ENCODE assay signal across 8 cellular contexts in genomic region chr12:15910864-15911696, GRCh38. TPM values are rescaled to one million over a fixed set of nuclear protein-coding genes. Genes with fewer than 3 reads are reported as not detected.
DNase-seq lines count a peak whose midpoint lies in the region; ATAC-seq and TF ChIP-seq lines count a peak whose summit lies in the region.

Gene DERA (plus strand): TSS chr12:15911332. CDS start chr12:15911384, 52 bp downstream.

- DNase-seq in AML-193 (lab: John Stamatoyannopoulos, UW): peak; percentile 50 to 61
- DNase-seq in NCI-H345 (lab: John Stamatoyannopoulos, UW): peak; percentile 87
- peak; percentile 67 for DNase-seq in activated CD4-positive, alpha-beta T cell treated with anti-CD3 and anti-CD28 coated beads for 48 hours
- peak; percentile 86 for DNase-seq in coronary artery (ENCODE audit: low spot score)
- DNase-seq in left lobe of liver (ENCODE audit: low spot score): peak; percentile 89
- DNase-seq in stimulated activated CD4-positive, alpha-beta T cell treated with anti-CD3 and anti-CD28 coated beads, Interleukin-2, amount 100 ng/mL, for 4 hours (ENCODE audit: low read depth): peak; percentile 41

- H3K27ac ChIP-seq in coronary artery: peak within 1 kb of the TSS; percentile 76 to 89

- in situ Hi-C loops in GM18951 (cut with MboI; ENCODE audit: low sequenced_read_pairs, unreplicated experiment): no loop called here

- peak; percentile 94 for TF ChIP-seq POLR2A in GM18951 (IDR thresholded peaks at IDR 0.05; ENCODE audit: extremely low read depth, insufficient read depth, insufficient read length)

- peak within 1 kb of the TSS; percentile 81 for H3K4me3 ChIP-seq in coronary artery

- ATAC-seq in HG03175 (IDR thresholded peaks at IDR 0.05; ENCODE audit: unreplicated experiment): peak; percentile 91
- peak; percentile 98 for ATAC-seq in left lobe of liver

- no peak for TF ChIP-seq CTCF in coronary artery (IDR thresholded peaks at IDR 0.05)

RNA-seq across cellular contexts. Expression of gene DERA, which starts in this region (rescaled TPM):
- 38.4 TPM for total RNA-seq in left lobe of liver

Comparison
In these comparisons a context has a peak if more than half of its experiments do, and no peak if none do; other contexts are left out.
1. Peak in every context shown above with its lines: DNase-seq, ATAC-seq, H3K4me3 ChIP-seq and H3K27ac ChIP-seq.